ENCODE assay signal across 8 cellular contexts in genomic region chr14:91867316-91867988, GRCh38. TPM values are rescaled to one million over a fixed set of nuclear protein-coding genes. Genes with fewer than 3 reads are reported as not detected.
DNase-seq lines count a peak whose midpoint lies in the region; TF ChIP-seq lines count a peak whose summit lies in the region.

TC2N (minus strand) TSS chr14:91867536; CDS start chr14:91813769, 53,767 bp downstream.

- intact Hi-C loops in uterus (cut with DNase I; ENCODE audit: low total_unique reads): no loop called here

- peak; percentile 63 for DNase-seq in stimulated activated CD4-positive, alpha-beta T cell treated with anti-CD3 and anti-CD28 coated beads, Interleukin-15, amount 100 ng/mL, for 24 hours
- DNase-seq in stimulated activated CD4-positive, alpha-beta T cell treated with anti-CD3 and anti-CD28 coated beads, Interleukin-2, amount 100 ng/mL, for 48 hours: no peak
- DNase-seq in activated T-helper 1 cell treated with Interleukin-2 at 50 U/mL for 16 hours (ENCODE audit: low read depth) (peak; percentile 38), lung microvascular endothelial cell (ENCODE audit: low read depth in 2 of 2) (no peak), uterus (no peak), MV-4-11 (lab: John Stamatoyannopoulos, UW) (no peak), NCI-H510A treated with DMSO at 0.1 percent for 48 hours (lab: John Stamatoyannopoulos, UW) (no peak)
- DNase-seq in effector CD8-positive, alpha-beta T cell (lab: John Stamatoyannopoulos, UW): no peak

- peak within 1 kb of the TSS in 1 of 2 donors; percentile 32 for H3K27ac ChIP-seq in uterus

- no peak for TF ChIP-seq POLR2A in uterus (IDR thresholded peaks at IDR 0.05)

- no peaks in the 10 kb centered on the region for H3K36me3 ChIP-seq in uterus

- H3K27me3 ChIP-seq in uterus: no peaks in the 10 kb centered on the region

- no peaks in the 10 kb centered on the region for H3K9me3 ChIP-seq in uterus

- H3K4me3 ChIP-seq in uterus: no peak within 1 kb of the TSS

- no peak for TF ChIP-seq CTCF in uterus (IDR thresholded peaks at IDR 0.05)

- no peaks in the 10 kb centered on the region for H3K4me1 ChIP-seq in uterus

RNA-seq across cellular contexts. Expression of gene TC2N, which starts in this region (rescaled TPM):
- total RNA-seq in lung microvascular endothelial cell: 1.7 and 46.2 TPM in 2 replicates
- total RNA-seq in uterus: 10 to 100 TPM; 25.4 to 79.1 (median 36.5) TPM

Comparison
In these comparisons a context has a peak if more than half of its experiments do, and no peak if none do; other contexts are left out.
1. DNase-seq: peak in stimulated activated CD4-positive, alpha-beta T cell treated with anti-CD3 and anti-CD28 coated beads, Interleukin-15, amount 100 ng/mL, for 24 hours (single experiment) and activated T-helper 1 cell treated with Interleukin-2 at 50 U/mL for 16 hours (single experiment); none in stimulated activated CD4-positive, alpha-beta T cell treated with anti-CD3 and anti-CD28 coated beads, Interleukin-2, amount 100 ng/mL, for 48 hours (0 of 2), lung microvascular endothelial cell (0 of 2), uterus (0 of 2), MV-4-11 (single experiment), NCI-H510A treated with DMSO at 0.1 percent for 48 hours (single experiment) and effector CD8-positive, alpha-beta T cell (single experiment).